In the genomic region with DNA sequence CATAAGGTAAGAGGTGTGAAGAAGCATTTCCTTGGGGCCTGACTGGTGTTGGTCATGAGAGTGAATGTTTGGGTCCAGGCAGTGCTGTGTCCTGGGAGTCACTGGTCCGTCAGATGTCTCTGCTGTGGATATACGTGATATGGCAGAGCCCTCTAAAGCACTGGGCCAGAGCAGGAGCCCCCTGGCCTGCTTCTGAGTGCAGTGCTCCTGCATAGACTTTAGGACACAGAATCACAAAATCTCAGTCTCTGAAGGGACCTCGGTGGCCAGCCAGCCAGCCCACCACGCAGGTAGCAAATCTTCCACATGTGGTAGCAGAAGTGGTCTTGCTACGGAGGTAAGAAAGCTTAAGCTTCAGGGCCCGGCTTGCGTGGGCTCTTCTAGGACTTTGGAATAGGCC, we compare ENCODE assay signal across 37 cellular contexts. TPM values are rescaled to one million over a fixed set of nuclear protein-coding genes. Genes with fewer than 3 reads are reported as not detected.
"Had no signal": no experiment of that assay in that cellular context is flagged by ENCODE, and none has a peak within 500 bp of the region (broad histone marks: within the 10 kb centered on the region; RNA-seq: fewer than 3 reads in every experiment).

No MANE protein-coding gene starts in this region.

- H3K27ac Mint-ChIP-seq: activated B cell treated with CpG ODN at 0.5 μM for 24 hours; activated CD4-positive, alpha-beta memory T cell treated with anti-CD3 and anti-CD28 coated beads, Interleukin-2, amount 10 ng/mL, durations not matched to agents 7 days and 5 days; activated naive CD4-positive, alpha-beta T cell treated with anti-CD3 and anti-CD28 coated beads, Interleukin-2, amount 50 U/mL, for 24 hours; activated naive CD8-positive, alpha-beta T cell treated with anti-CD3 and anti-CD28 coated beads, Interleukin-2, amount 10 ng/mL, durations not matched to agents 7 days and 5 days; activated T-helper 1 cell treated with anti-CD3 and anti-CD28 coated beads, Interleukin-12 subunit alpha, Interleukin-12 subunit beta, Interleukin-2, Interleukin-4 antibody, amounts not matched to agents 30 ng/mL and 10 ng/mL and 1 ng/mL, durations not matched to agents 14 hours and 24 hours and 36 hours had no signal

- H3K27ac ChIP-seq: ascending aorta, cardiac muscle cell, Peyer's patch, RWPE1, VCaP had no signal

- H3K36me3 ChIP-seq: ascending aorta, cardiac muscle cell, MG63, Peyer's patch had no signal

- H3K4me1 ChIP-seq: ascending aorta, Peyer's patch had no signal

- H3K27me3 ChIP-seq: ascending aorta, cardiac muscle cell, MG63, Peyer's patch had no signal

- H3K9me3 ChIP-seq: ascending aorta, MG63, Peyer's patch had no signal

- H3K4me3 ChIP-seq: ascending aorta, cardiac muscle cell, MG63, Peyer's patch had no signal

- H3K36me3 Mint-ChIP-seq: activated naive CD4-positive, alpha-beta T cell treated with anti-CD3 and anti-CD28 coated beads, Interleukin-2, amount 50 U/mL, for 24 hours; activated naive CD8-positive, alpha-beta T cell treated with anti-CD3 and anti-CD28 coated beads, Interleukin-2, amount 10 ng/mL, durations not matched to agents 7 days and 5 days had no signal

- H3K4me3 Mint-ChIP-seq: activated B cell treated with CpG ODN at 0.5 μM for 24 hours; activated CD4-positive, alpha-beta memory T cell treated with anti-CD3 and anti-CD28 coated beads, Interleukin-2, amount 10 ng/mL, durations not matched to agents 7 days and 5 days; activated naive CD4-positive, alpha-beta T cell treated with anti-CD3 and anti-CD28 coated beads, Interleukin-2, amount 50 U/mL, for 24 hours; activated naive CD8-positive, alpha-beta T cell treated with anti-CD3 and anti-CD28 coated beads, Interleukin-2, amount 10 ng/mL, durations not matched to agents 7 days and 5 days; activated T-cell treated with anti-CD3 and anti-CD28 coated beads, Interleukin-2, amount 50 U/mL, for 4 hours; activated T-helper 1 cell treated with anti-CD3 and anti-CD28 coated beads, Interleukin-12 subunit alpha, Interleukin-12 subunit beta, Interleukin-2, Interleukin-4 antibody, amounts not matched to agents 30 ng/mL and 10 ng/mL and 1 ng/mL, durations not matched to agents 14 hours and 24 hours and 36 hours; central memory CD8-positive, alpha-beta T cell had no signal

- H3K27me3 Mint-ChIP-seq: activated naive CD4-positive, alpha-beta T cell treated with anti-CD3 and anti-CD28 coated beads, Interleukin-2, amount 50 U/mL, for 24 hours had no signal

- H3K9me3 Mint-ChIP-seq: activated B cell treated with CpG ODN at 0.5 μM for 24 hours; activated CD4-positive, alpha-beta memory T cell treated with anti-CD3 and anti-CD28 coated beads, Interleukin-2, amount 10 ng/mL, durations not matched to agents 7 days and 5 days; activated naive CD4-positive, alpha-beta T cell treated with anti-CD3 and anti-CD28 coated beads, Interleukin-2, amount 50 U/mL, for 24 hours; activated naive CD8-positive, alpha-beta T cell treated with anti-CD3 and anti-CD28 coated beads, Interleukin-2, amount 10 ng/mL, durations not matched to agents 7 days and 5 days; activated T-cell treated with anti-CD3 and anti-CD28 coated beads, Interleukin-2, amount 50 U/mL, for 4 hours; activated T-helper 1 cell treated with anti-CD3 and anti-CD28 coated beads, Interleukin-12 subunit alpha, Interleukin-12 subunit beta, Interleukin-2, Interleukin-4 antibody, amounts not matched to agents 30 ng/mL and 10 ng/mL and 1 ng/mL, durations not matched to agents 14 hours and 24 hours and 36 hours; central memory CD8-positive, alpha-beta T cell had no signal

- DNase-seq: activated B cell treated with CpG ODN at 0.5 μM for 24 hours; activated CD4-positive, alpha-beta memory T cell treated with anti-CD3 and anti-CD28 coated beads, Interleukin-2, amount 10 ng/mL, durations not matched to agents 7 days and 5 days; activated CD4-positive, alpha-beta T cell treated with anti-CD3 and anti-CD28 coated beads for 4 hours; activated CD4-positive, CD25-positive, alpha-beta regulatory T cell treated with anti-CD3 and anti-CD28 coated beads, Interleukin-2, amount 50 U/mL, for 72 hours; activated naive CD4-positive, alpha-beta T cell; activated naive CD8-positive, alpha-beta T cell treated with anti-CD3 and anti-CD28 coated beads, Interleukin-2, amount 10 ng/mL, durations not matched to agents 7 days and 5 days; activated T-cell treated with anti-CD3 and anti-CD28 coated beads, Interleukin-2, amount 50 U/mL, for 4 hours; amygdala; Kasumi-1; KBM-7; MG63; NCI-H1048; NCI-H1105 treated with DMSO at 0.1 percent for 48 hours; NCI-H1436; NCI-H1694; NCI-H2029; NCI-H345; NCI-H524 treated with DMSO at 0.1 percent for 48 hours; NK-92 treated with Interleukin-12 subunit alpha and Interleukin-12 subunit beta, amount 100 ng/mL, for 24 hours; PC-3; SIG-M5; SW 1271; T-helper 1 cell; T-helper 2 cell; T-helper 9 cell had no signal

- H3K4me1 Mint-ChIP-seq: activated B cell treated with CpG ODN at 0.5 μM for 24 hours; activated naive CD8-positive, alpha-beta T cell treated with anti-CD3 and anti-CD28 coated beads, Interleukin-2, amount 10 ng/mL, durations not matched to agents 7 days and 5 days; central memory CD8-positive, alpha-beta T cell had no signal

RNA-seq across cellular contexts. Expression of gene AQP2, which starts 18.5 kb away (rescaled TPM):
- total RNA-seq: activated B cell treated with CpG ODN at 0.5 μM for 24 hours; activated CD4-positive, alpha-beta memory T cell treated with anti-CD3 and anti-CD28 coated beads, Interleukin-2, amount 10 ng/mL, durations not matched to agents 7 days and 5 days; activated CD8-positive, alpha-beta memory T cell treated with anti-CD3 and anti-CD28 coated beads for 36 hours; activated naive CD8-positive, alpha-beta T cell treated with anti-CD3 and anti-CD28 coated beads, Interleukin-2, amount 10 ng/mL, durations not matched to agents 7 days and 5 days; activated T-cell treated with anti-CD3 and anti-CD28 coated beads, Interleukin-2, amount 50 U/mL, for 4 hours; activated T-helper 1 cell treated with anti-CD3 and anti-CD28 coated beads, Interleukin-12 subunit alpha, Interleukin-12 subunit beta, Interleukin-2, Interleukin-4 antibody, amounts not matched to agents 30 ng/mL and 10 ng/mL and 1 ng/mL, durations not matched to agents 14 hours and 24 hours and 36 hours; ascending aorta; cardiac muscle cell; NCI-H460; PC-3; Peyer's patch; Right ventricle myocardium inferior; SK-MEL-5 had no signal
- polyA plus RNA-seq: cardiac muscle cell had no signal

RNA-seq across cellular contexts. Expression of gene FAIM2, which starts 28.3 kb away (rescaled TPM):
- total RNA-seq: activated B cell treated with CpG ODN at 0.5 μM for 24 hours, SK-MEL-5 had no signal

RNA-seq across cellular contexts. Expression of gene AQP5, which starts 29.6 kb away (rescaled TPM):
- total RNA-seq: activated B cell treated with CpG ODN at 0.5 μM for 24 hours; activated CD4-positive, alpha-beta memory T cell treated with anti-CD3 and anti-CD28 coated beads, Interleukin-2, amount 10 ng/mL, durations not matched to agents 7 days and 5 days; activated CD8-positive, alpha-beta memory T cell treated with anti-CD3 and anti-CD28 coated beads for 36 hours; activated naive CD8-positive, alpha-beta T cell treated with anti-CD3 and anti-CD28 coated beads, Interleukin-2, amount 10 ng/mL, durations not matched to agents 7 days and 5 days; activated T-cell treated with anti-CD3 and anti-CD28 coated beads, Interleukin-2, amount 50 U/mL, for 4 hours; activated T-helper 1 cell treated with anti-CD3 and anti-CD28 coated beads, Interleukin-12 subunit alpha, Interleukin-12 subunit beta, Interleukin-2, Interleukin-4 antibody, amounts not matched to agents 30 ng/mL and 10 ng/mL and 1 ng/mL, durations not matched to agents 14 hours and 24 hours and 36 hours; ascending aorta; NCI-H460; PC-3; Peyer's patch; SK-MEL-5 had no signal

RNA-seq across cellular contexts. Expression of gene AQP6, which starts 40.7 kb away (rescaled TPM):
- total RNA-seq: activated B cell treated with CpG ODN at 0.5 μM for 24 hours; activated CD4-positive, alpha-beta memory T cell treated with anti-CD3 and anti-CD28 coated beads, Interleukin-2, amount 10 ng/mL, durations not matched to agents 7 days and 5 days; activated CD8-positive, alpha-beta memory T cell treated with anti-CD3 and anti-CD28 coated beads for 36 hours; activated naive CD8-positive, alpha-beta T cell treated with anti-CD3 and anti-CD28 coated beads, Interleukin-2, amount 10 ng/mL, durations not matched to agents 7 days and 5 days; activated T-cell treated with anti-CD3 and anti-CD28 coated beads, Interleukin-2, amount 50 U/mL, for 4 hours; activated T-helper 1 cell treated with anti-CD3 and anti-CD28 coated beads, Interleukin-12 subunit alpha, Interleukin-12 subunit beta, Interleukin-2, Interleukin-4 antibody, amounts not matched to agents 30 ng/mL and 10 ng/mL and 1 ng/mL, durations not matched to agents 14 hours and 24 hours and 36 hours; ascending aorta; PC-3; Peyer's patch; Right ventricle myocardium inferior had no signal
